ENCODE assay signal across 34 cellular contexts in genomic region chr2:29804671-29805070, GRCh38.
"Had no signal": no experiment of that assay in that cellular context is flagged by ENCODE, and none has a peak within 500 bp of the region (broad histone marks: within the 10 kb centered on the region; RNA-seq: fewer than 3 reads in every experiment).

No MANE protein-coding gene starts in this region.

- DNase-seq: Karpas-422, Kasumi-1, MG63, MM.1S, MV-4-11, NCI-H1048, NCI-H1092, NCI-H1092 treated with DMSO at 0.1 percent for 48 hours, NCI-H1105, NCI-H1105 treated with DMSO at 0.1 percent for 48 hours, NCI-H1417, NCI-H1417 treated with DMSO at 0.1 percent for 48 hours, NCI-H1436, NCI-H1436 treated with DMSO at 0.1 percent for 48 hours, NCI-H146, NCI-H1694, NCI-H1694 treated with DMSO at 0.1 percent for 48 hours, NCI-H187, NCI-H187 treated with DMSO at 0.1 percent for 48 hours, NCI-H1930, NCI-H2029, NCI-H2029 treated with DMSO at 0.1 percent for 48 hours, NCI-H2081, NCI-H2081 treated with DMSO at 0.1 percent for 48 hours, NCI-H2107, NCI-H2171, NCI-H2171 treated with DMSO at 0.1 percent for 48 hours, NCI-H2227 treated with DMSO at 0.1 percent for 48 hours, NCI-H226, NCI-H345, NCI-H446, NCI-H446 treated with DMSO at 0.1 percent for 48 hours, NCI-H510A, NCI-H510A treated with DMSO at 0.1 percent for 48 hours had no signal

- H3K4me3 ChIP-seq: MG63 had no signal

- H3K27me3 ChIP-seq: MG63 had no signal

- H3K36me3 ChIP-seq: MG63 had no signal

- H3K9me3 ChIP-seq: MG63 had no signal
